20 cellular contexts compared by ENCODE assay signal in the genomic region with DNA sequence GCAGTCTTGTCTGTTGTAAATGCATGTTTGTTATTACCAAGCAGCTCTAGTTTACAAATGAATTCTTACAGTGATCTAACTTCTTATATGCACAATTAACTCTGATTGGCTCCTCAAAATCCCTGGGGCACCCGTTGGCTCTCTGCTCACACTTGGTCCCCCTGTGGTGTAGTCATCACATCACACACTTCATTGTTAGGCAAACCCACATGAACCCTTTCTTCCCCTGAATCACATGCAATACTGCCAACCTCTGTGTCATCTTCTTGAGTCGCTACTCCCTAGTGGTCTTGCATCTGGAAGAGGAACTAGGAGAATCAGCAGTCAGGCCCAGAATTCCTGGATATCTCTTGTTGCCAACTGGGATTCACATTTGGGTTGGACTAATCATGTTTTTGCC.
DNase-seq lines count a peak whose midpoint lies in the region; ATAC-seq and TF ChIP-seq lines count a peak whose summit lies in the region.
"Had no signal": no experiment of that assay in that cellular context is flagged by ENCODE, and none has a peak within 500 bp of the region (broad histone marks: within the 10 kb centered on the region; RNA-seq: fewer than 3 reads in every experiment).

No MANE protein-coding gene starts in this region.

- H3K27me3 ChIP-seq in breast epithelium, result no peaks in the 10 kb centered on the region
- no peaks in the 10 kb centered on the region for H3K27me3 ChIP-seq in PC-3 (ENCODE audit: low read length)
- no peaks in the 10 kb centered on the region for H3K27me3 ChIP-seq in fibroblast of lung (ENCODE audit: control insufficient read depth, insufficient read depth, low read length)

- H3K27ac Mint-ChIP-seq in MCF 10A (ENCODE audit: low read depth, unreplicated experiment), result no peak overlapping the region
- no peak overlapping the region for H3K27ac Mint-ChIP-seq in endothelial cell (ENCODE audit: unreplicated experiment)
- H3K27ac Mint-ChIP-seq: activated naive CD8-positive, alpha-beta T cell treated with anti-CD3 and anti-CD28 coated beads, Interleukin-2, amount 10 ng/mL, durations not matched to agents 7 days and 5 days; nephron progenitor cell had no signal

- H3K27ac ChIP-seq in breast epithelium, result no peak overlapping the region
- no peak overlapping the region for H3K27ac ChIP-seq in PC-3 (ENCODE audit: low read length)
- H3K27ac ChIP-seq in fibroblast of lung (ENCODE audit: insufficient read depth, low read length), result no peak overlapping the region
- H3K27ac ChIP-seq: 22Rv1, epithelial cell of prostate had no signal

- no peaks in the 10 kb centered on the region for H3F3A ChIP-seq in PC-3 (ENCODE audit: low read length, unreplicated experiment)

- no peak overlapping the region for H3K4me2 ChIP-seq in PC-3 (ENCODE audit: low read length)
- H3K4me2 ChIP-seq in fibroblast of lung (ENCODE audit: extremely low read depth, insufficient read depth, low read length), result no peak overlapping the region

- no peaks in the 10 kb centered on the region for H3K36me3 ChIP-seq in breast epithelium
- no peaks in the 10 kb centered on the region for H3K36me3 ChIP-seq in PC-3 (ENCODE audit: low read depth, low read length)
- H3K36me3 ChIP-seq in fibroblast of lung (ENCODE audit: control insufficient read depth, insufficient read depth, low read length), result no peaks in the 10 kb centered on the region

- H3K27me3 Mint-ChIP-seq in MCF 10A (ENCODE audit: insufficient read depth, unreplicated experiment), result no peaks in the 10 kb centered on the region
- H3K27me3 Mint-ChIP-seq in endothelial cell (ENCODE audit: unreplicated experiment), result no peaks in the 10 kb centered on the region
- H3K27me3 Mint-ChIP-seq: activated naive CD8-positive, alpha-beta T cell treated with anti-CD3 and anti-CD28 coated beads, Interleukin-2, amount 10 ng/mL, durations not matched to agents 7 days and 5 days had no signal

- H3K9me3 ChIP-seq in breast epithelium, result no peaks in the 10 kb centered on the region
- H3K9me3 ChIP-seq in PC-3 (ENCODE audit: low read length), result no peaks in the 10 kb centered on the region
- H3K9me3 ChIP-seq in fibroblast of lung (ENCODE audit: control insufficient read depth, insufficient read depth, low read depth, low read length), result no peaks in the 10 kb centered on the region

- H3K4me3 ChIP-seq in breast epithelium (no peak overlapping the region), PC-3 (ENCODE audit: low read length) (no peak overlapping the region), fibroblast of lung (replicated peaks in 1 of 4; ENCODE audit: control extremely low read depth in 1 of 4, insufficient read depth in 1 of 4, low read depth in 3 of 4, low read length in 4 of 4) (no peak overlapping the region)
- H3K4me3 ChIP-seq: lung had no signal

- H3K4me1 Mint-ChIP-seq in MCF 10A (ENCODE audit: insufficient read depth, unreplicated experiment) (peaks cover 8% of the 10 kb centered on the region), endothelial cell (ENCODE audit: unreplicated experiment) (no peaks in the 10 kb centered on the region)
- H3K4me1 Mint-ChIP-seq: activated naive CD8-positive, alpha-beta T cell treated with anti-CD3 and anti-CD28 coated beads, Interleukin-2, amount 10 ng/mL, durations not matched to agents 7 days and 5 days had no signal

- H3K36me3 Mint-ChIP-seq in MCF 10A (ENCODE audit: insufficient read depth, unreplicated experiment) (no peaks in the 10 kb centered on the region), endothelial cell (ENCODE audit: low read depth, unreplicated experiment) (peaks cover 5% of the 10 kb centered on the region)
- H3K36me3 Mint-ChIP-seq: activated naive CD8-positive, alpha-beta T cell treated with anti-CD3 and anti-CD28 coated beads, Interleukin-2, amount 10 ng/mL, durations not matched to agents 7 days and 5 days had no signal

- H3K4me3 Mint-ChIP-seq in MCF 10A (ENCODE audit: unreplicated experiment) (no peak overlapping the region), endothelial cell (ENCODE audit: unreplicated experiment) (no peak overlapping the region)
- H3K4me3 Mint-ChIP-seq: activated naive CD8-positive, alpha-beta T cell treated with anti-CD3 and anti-CD28 coated beads, Interleukin-2, amount 10 ng/mL, durations not matched to agents 7 days and 5 days; nephron progenitor cell had no signal

- H3K79me2 ChIP-seq in PC-3 (ENCODE audit: low read length) (no peaks in the 10 kb centered on the region), fibroblast of lung (ENCODE audit: control insufficient read depth, insufficient read depth, low read length) (no peaks in the 10 kb centered on the region)

- H2AFZ ChIP-seq in PC-3 (ENCODE audit: low read length) (no peak overlapping the region), fibroblast of lung (ENCODE audit: low read length) (peak overlapping the region; percentile 65)

- H3K4me1 ChIP-seq in breast epithelium, result no peaks in the 10 kb centered on the region
- peaks cover 6% of the 10 kb centered on the region; the same call in 1 of the 2 replicates for H3K4me1 ChIP-seq in PC-3 (ENCODE audit: insufficient read depth, low read length)
- H3K4me1 ChIP-seq in fibroblast of lung (ENCODE audit: control insufficient read depth, extremely low read depth, insufficient read depth, low read length), result peaks cover 8% of the 10 kb centered on the region

- no peaks in the 10 kb centered on the region for H3K9me2 ChIP-seq in PC-3 (replicated peaks; ENCODE audit: low read length)

- TF ChIP-seq POLR2A in breast epithelium (IDR thresholded peaks at IDR 0.05), result no peak

- H3K9ac ChIP-seq in PC-3 (ENCODE audit: low read length) (no peak overlapping the region), fibroblast of lung (ENCODE audit: insufficient read depth, low read length) (no peak overlapping the region)

- BruUV-seq in MCF 10A (replicated peaks; lab: Mats Ljungman, UMichigan) (no TSS peak), PC-3 (replicated peaks; lab: Mats Ljungman, UMichigan) (no TSS peak)

- DNase-seq in MCF 10A (ENCODE audit: unreplicated experiment), result peak; percentile 30
- DNase-seq in breast epithelium (ENCODE audit: low spot score in 2 of 2), result no peak
- peak; percentile 49 for DNase-seq in PC-3
- peak; percentile 23 to 63 for DNase-seq in fibroblast of lung (ENCODE audit: low read depth in 2 of 2)
- peak; percentile 89 for DNase-seq in stromal cell of bone marrow (ENCODE audit: low read depth)
- DNase-seq in NCI-H510A treated with DMSO at 0.1 percent for 48 hours (lab: John Stamatoyannopoulos, UW), result no peak
- no peak for DNase-seq in endothelial cell (ENCODE audit: low spot score)
- DNase-seq: activated CD4-positive, CD25-positive, alpha-beta regulatory T cell treated with anti-CD3 and anti-CD28 coated beads, Interleukin-2, amount 50 U/mL, for 72 hours; activated naive CD8-positive, alpha-beta T cell treated with anti-CD3 and anti-CD28 coated beads, Interleukin-2, amount 10 ng/mL, durations not matched to agents 7 days and 5 days; activated T-cell treated with anti-CD3 and anti-CD28 coated beads, Interleukin-2, amount 50 U/mL, for 1 hour; NCI-H1092 treated with DMSO at 0.1 percent for 48 hours; NCI-H2227 treated with DMSO at 0.1 percent for 48 hours; nephron progenitor cell; stimulated activated CD4-positive, alpha-beta T cell treated with anti-CD3 and anti-CD28 coated beads, Interleukin-4, amount 100 ng/mL, for 1 hour; trophoblast cell had no signal

- CTCF ChIA-PET in MCF 10A (lab: Yijun Ruan, JAX) (interaction anchor here (1.0 kb wide), 1 partner anchor 12 kb away, joined by 4 read pairs; no protein-coding TSS in a partner anchor), PC-3 (lab: Charles Lee) (no interaction called here)

- POLR2A ChIA-PET in MCF 10A (lab: Yijun Ruan, JAX) (interaction anchor here (0.6 kb wide), 2 partner anchors 620 to 903 kb away, joined by 3 to 4 read pairs; no protein-coding TSS in a partner anchor), PC-3 (lab: Charles Lee; ENCODE audit: unreplicated experiment) (no interaction called here)

- no peaks in the 10 kb centered on the region for H3K9me3 Mint-ChIP-seq in MCF 10A (ENCODE audit: unreplicated experiment)
- no peaks in the 10 kb centered on the region for H3K9me3 Mint-ChIP-seq in endothelial cell (ENCODE audit: unreplicated experiment)
- H3K9me3 Mint-ChIP-seq: activated naive CD8-positive, alpha-beta T cell treated with anti-CD3 and anti-CD28 coated beads, Interleukin-2, amount 10 ng/mL, durations not matched to agents 7 days and 5 days had no signal

- ATAC-seq in PC-3 (peak; percentile 24; the same call in 1 of the 2 replicates), HG03571 (IDR thresholded peaks at IDR 0.05; ENCODE audit: unreplicated experiment) (no peak)
- ATAC-seq: right cardiac atrium had no signal

- H4K20me1 ChIP-seq in PC-3 (ENCODE audit: low read length) (no peaks in the 10 kb centered on the region), fibroblast of lung (ENCODE audit: control insufficient read depth, extremely low read depth, insufficient read depth, low read length) (no peaks in the 10 kb centered on the region)

- intact Hi-C loops in MCF 10A (cut with micrococcal nuclease), result no loop called here
- intact Hi-C loops in breast epithelium (cut with DNase I; ENCODE audit: low total_unique reads), result no loop called here
- intact Hi-C loops in PC-3 (cut with micrococcal nuclease), result no loop called here

- TF ChIP-seq CTCF in MCF 10A (IDR thresholded peaks at IDR 0.05; ENCODE audit: unreplicated experiment), result no peak
- no peak for TF ChIP-seq CTCF in breast epithelium (IDR thresholded peaks at IDR 0.05)
- TF ChIP-seq CTCF in PC-3 (conservative IDR thresholded peaks at IDR 0.05; ENCODE audit: low read depth, low read length), result no peak
- no peak for TF ChIP-seq CTCF in fibroblast of lung (conservative IDR thresholded peaks at IDR 0.05 in 1 of 2, IDR thresholded peaks at IDR 0.05 in 1 of 2; ENCODE audit: low read depth in 1 of 2, low read length in 2 of 2)
- TF ChIP-seq CTCF in endothelial cell (IDR thresholded peaks at IDR 0.05; ENCODE audit: unreplicated experiment), result no peak

Comparison
In these comparisons a context has a peak if more than half of its experiments do, and no peak if none do; other contexts are left out.
1. DNase-seq: peak in MCF 10A (single experiment), PC-3 (single experiment), fibroblast of lung (2 of 2) and stromal cell of bone marrow (single experiment); none in breast epithelium (0 of 2), NCI-H510A treated with DMSO at 0.1 percent for 48 hours (single experiment) and endothelial cell (single experiment).